ENCODE assay signal across 28 cellular contexts in the genomic region with DNA sequence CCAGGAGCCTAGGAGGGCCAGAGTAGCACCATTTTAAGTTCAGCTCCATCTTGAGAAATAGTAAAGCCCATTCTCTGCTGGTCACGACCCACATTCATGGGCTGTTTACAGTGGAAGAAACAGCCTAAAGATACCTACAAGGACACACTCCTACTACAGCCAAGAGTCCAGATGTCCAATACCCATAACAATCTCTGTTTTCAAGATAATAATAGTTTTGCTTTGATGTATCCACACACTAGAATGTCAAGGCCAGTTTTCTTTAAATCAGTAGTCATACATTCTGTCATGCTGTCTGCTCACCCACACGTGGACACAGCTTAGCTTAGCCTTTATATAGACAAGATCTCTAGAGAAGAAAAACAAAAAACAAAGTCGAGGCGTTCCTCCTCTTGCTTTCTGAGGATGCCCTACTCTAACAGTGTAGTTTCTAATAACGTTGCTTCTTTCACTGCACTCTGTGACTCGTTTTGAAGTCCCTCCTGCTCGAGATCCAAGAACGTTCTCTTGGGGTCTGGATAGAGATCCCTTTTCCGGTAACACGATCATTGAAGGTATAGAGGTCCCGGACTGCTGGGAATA.
"Had no signal": no experiment of that assay in that cellular context is flagged by ENCODE, and none has a peak within 500 bp of the region (broad histone marks: within the 10 kb centered on the region; RNA-seq: fewer than 3 reads in every experiment).

No MANE protein-coding gene starts in this region.

- H3K4me3 ChIP-seq: ascending aorta, coronary artery, dorsolateral prefrontal cortex had no signal

- ATAC-seq: activated CD4-positive, alpha-beta T cell treated with anti-CD3 and anti-CD28 coated beads for 36 hours; activated naive CD4-positive, alpha-beta T cell treated with anti-CD3 and anti-CD28 coated beads, Interleukin-2, amount 50 U/mL, for 72 hours; activated T-cell treated with anti-CD3 and anti-CD28 coated beads, Interleukin-2, amount 50 U/mL, for 72 hours; esophagus mucosa; T-cell had no signal

- H3K27ac ChIP-seq: ascending aorta, brain microvascular endothelial cell, coronary artery, dorsolateral prefrontal cortex had no signal

- H3K36me3 ChIP-seq: ascending aorta, brain microvascular endothelial cell had no signal

- DNase-seq: activated CD4-positive, alpha-beta memory T cell treated with anti-CD3 and anti-CD28 coated beads, Interleukin-2, amount 10 ng/mL, durations not matched to agents 7 days and 5 days; activated CD4-positive, alpha-beta T cell treated with anti-CD3 and anti-CD28 coated beads for 36 hours; activated CD4-positive, alpha-beta T cell treated with anti-CD3 and anti-CD28 coated beads, Interleukin-2, amount 10 ng/mL, durations not matched to agents 7 days and 5 days; activated CD4-positive, alpha-beta T cell treated with anti-CD3 and anti-CD28 coated beads, Interleukin-2, amount 50 U/mL, for 4 hours; activated CD4-positive, CD25-positive, alpha-beta regulatory T cell; activated CD4-positive, CD25-positive, alpha-beta regulatory T cell treated with anti-CD3 and anti-CD28 coated beads, Interleukin-2, amount 50 U/mL, for 72 hours; activated CD8-positive, alpha-beta memory T cell treated with anti-CD3 and anti-CD28 coated beads, Interleukin-2, amount 50 U/mL, for 48 hours; activated gamma-delta T cell; activated naive CD4-positive, alpha-beta T cell; activated naive CD4-positive, alpha-beta T cell treated with anti-CD3 and anti-CD28 coated beads, Interleukin-2, amount 10 ng/mL, durations not matched to agents 7 days and 5 days; activated naive CD8-positive, alpha-beta T cell treated with anti-CD3 and anti-CD28 coated beads, Interleukin-2, amount 10 ng/mL, durations not matched to agents 7 days and 5 days; activated T-cell treated with anti-CD3 and anti-CD28 coated beads for 4 hours; activated T-cell treated with anti-CD3 and anti-CD28 coated beads, Interleukin-2, amount 50 U/mL, for 24 hours; activated T-cell treated with anti-CD3 and anti-CD28 coated beads, Interleukin-2, amount 50 U/mL, for 72 hours; brain microvascular endothelial cell; effector memory CD4-positive, alpha-beta T cell; endodermal cell; foreskin fibroblast; head of caudate nucleus; T-cell; T1000 had no signal

- H3K27me3 ChIP-seq: ascending aorta, brain microvascular endothelial cell, dorsolateral prefrontal cortex had no signal

- H3K4me1 ChIP-seq: ascending aorta had no signal

- H3K9me3 ChIP-seq: ascending aorta had no signal

- FAIRE-seq: bronchial epithelial cell, frontal cortex had no signal
